Comparison of ENCODE assay signal across 16 cellular contexts in the genomic region with DNA sequence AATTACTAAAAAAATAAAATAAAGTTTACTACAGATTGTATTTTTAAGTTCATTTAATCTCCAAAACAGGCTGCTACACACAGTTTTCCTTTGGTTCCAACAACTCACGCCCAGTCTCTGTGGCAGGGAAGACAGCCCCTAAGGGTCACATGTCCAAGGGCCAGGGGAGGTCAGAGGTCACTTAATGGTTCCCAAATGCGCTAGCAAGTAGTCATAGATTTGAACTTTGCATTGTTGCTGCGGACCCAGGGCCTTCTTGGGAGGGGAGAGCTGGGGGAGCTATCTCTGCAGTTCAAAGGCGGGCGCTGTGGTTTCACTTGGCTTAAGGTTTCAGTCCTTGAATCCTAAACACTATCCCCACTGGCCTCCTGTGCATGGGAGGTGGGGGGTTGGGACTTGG.
A peak's percentile ranks its signal among the peaks of the same experiment; 100 is the strongest.
DNase-seq lines count a peak whose midpoint lies in the region; ATAC-seq and TF ChIP-seq lines count a peak whose summit lies in the region.
"Had no signal": no experiment of that assay in that cellular context is flagged by ENCODE, and none has a peak within 500 bp of the region (broad histone marks: within the 10 kb centered on the region; RNA-seq: fewer than 3 reads in every experiment).

No MANE protein-coding gene starts in this region.

- TF ChIP-seq POLR2A in right lobe of liver (IDR thresholded peaks at IDR 0.05) (no peak), spleen (IDR thresholded peaks at IDR 0.05) (no peak), erythroblast (IDR thresholded peaks at IDR 0.05; ENCODE audit: low read length) (no peak)

- H3K9ac ChIP-seq in colonic mucosa (ENCODE audit: low read depth in 2 of 2, low read length in 2 of 2), result no peak overlapping the region

- H3K27me3 ChIP-seq in colonic mucosa, result no peaks in the 10 kb centered on the region
- H3K27me3 ChIP-seq in right lobe of liver, result no peaks in the 10 kb centered on the region
- no peaks in the 10 kb centered on the region for H3K27me3 ChIP-seq in spleen (replicated peaks in 1 of 7)
- no peaks in the 10 kb centered on the region for H3K27me3 ChIP-seq in WERI-Rb-1 (ENCODE audit: insufficient read depth, low read depth, severe bottlenecking)

- H3K36me3 ChIP-seq in colonic mucosa, result no peaks in the 10 kb centered on the region
- no peaks in the 10 kb centered on the region for H3K36me3 ChIP-seq in right lobe of liver
- no peaks in the 10 kb centered on the region for H3K36me3 ChIP-seq in spleen
- no peaks in the 10 kb centered on the region for H3K36me3 ChIP-seq in WERI-Rb-1

- WGBS in right lobe of liver (ENCODE audit: insufficient coverage, low coverage, low lambda C conversion rate, missing lambda C conversion rate), result 93% methylated on average over 3 of the region's 5 CpGs
- 67 to 82% (median 70%) methylated on average over 5 of the region's 5 CpGs for WGBS in spleen, 5 donors

- DNase-seq in HT-29 (ENCODE audit: low spot score) (peak; percentile 18), colonic mucosa (no peak), right lobe of liver (peak in 1 of 3 donors; percentile 45), spleen (no peak), WERI-Rb-1 (no peak), activated gamma-delta T cell treated with Interleukin-2 at 50 U/mL for 16 hours (no peak), OCI-M1 (lab: John Stamatoyannopoulos, UW) (no peak), erythroblast (lab: John Stamatoyannopoulos, UW) (no peak)
- DNase-seq: activated naive CD8-positive, alpha-beta T cell treated with anti-CD3 and anti-CD28 coated beads, Interleukin-2, amount 10 ng/mL, durations not matched to agents 7 days and 5 days; CD4-positive, CD25-positive, alpha-beta regulatory T cell; glutamatergic neuron; KG1; NCI-H146; NCI-H82; stimulated activated CD4-positive, alpha-beta T cell treated with anti-CD3 and anti-CD28 coated beads, Interleukin-4, amount 100 ng/mL, for 24 hours; stimulated activated naive CD4-positive, alpha-beta T cell had no signal

- TF ChIP-seq CTCF in colonic mucosa (IDR thresholded peaks at IDR 0.05) (no peak), right lobe of liver (IDR thresholded peaks at IDR 0.05) (no peak), spleen (IDR thresholded peaks at IDR 0.05 in 8 of 11, conservative IDR thresholded peaks at IDR 0.05 in 3 of 11) (no peak), WERI-Rb-1 (IDR thresholded peaks at IDR 0.05; ENCODE audit: low read depth, low read length) (no peak)

- no peaks in the 10 kb centered on the region for H3K4me1 ChIP-seq in colonic mucosa
- peaks cover 0 to 3% (median 0%) of the 10 kb centered on the region in 4 donors for H3K4me1 ChIP-seq in right lobe of liver
- H3K4me1 ChIP-seq in spleen, result peaks cover 3 to 29% (median 8%) of the 10 kb centered on the region in 6 donors

- peak overlapping the region; percentile 68 for H3K27ac ChIP-seq in colonic mucosa
- peak overlapping the region in 2 of 3 donors; percentile 21 to 34 for H3K27ac ChIP-seq in right lobe of liver
- peak overlapping the region in 7 of 8 donors; percentile 1 to 70 (median 63) for H3K27ac ChIP-seq in spleen
- H3K27ac ChIP-seq in WERI-Rb-1, result no peak overlapping the region

- intact Hi-C loops in colonic mucosa (cut with DNase I), result no loop called here
- intact Hi-C loops in right lobe of liver (cut with DNase I), result no loop called here
- intact Hi-C loops in spleen (cut with DNase I; ENCODE audit: low total_unique reads), result loop anchor here (10.0 kb wide), 1 partner anchor 105 kb away; no protein-coding TSS in a partner anchor

- no peak overlapping the region for H3K4me3 ChIP-seq in colonic mucosa
- H3K4me3 ChIP-seq in right lobe of liver, result no peak overlapping the region
- no peak overlapping the region for H3K4me3 ChIP-seq in spleen
- H3K4me3 ChIP-seq in WERI-Rb-1 (ENCODE audit: low read depth, low read length), result no peak overlapping the region

- no peaks in the 10 kb centered on the region for H3K9me3 ChIP-seq in colonic mucosa
- H3K9me3 ChIP-seq in right lobe of liver, result no peaks in the 10 kb centered on the region
- H3K9me3 ChIP-seq in spleen, result no peaks in the 10 kb centered on the region
- peaks cover 2% of the 10 kb centered on the region for H3K9me3 ChIP-seq in WERI-Rb-1 (ENCODE audit: severe bottlenecking)

- peak; percentile 10 to 57 (median 34) for ATAC-seq in right lobe of liver
